In the genomic region with DNA sequence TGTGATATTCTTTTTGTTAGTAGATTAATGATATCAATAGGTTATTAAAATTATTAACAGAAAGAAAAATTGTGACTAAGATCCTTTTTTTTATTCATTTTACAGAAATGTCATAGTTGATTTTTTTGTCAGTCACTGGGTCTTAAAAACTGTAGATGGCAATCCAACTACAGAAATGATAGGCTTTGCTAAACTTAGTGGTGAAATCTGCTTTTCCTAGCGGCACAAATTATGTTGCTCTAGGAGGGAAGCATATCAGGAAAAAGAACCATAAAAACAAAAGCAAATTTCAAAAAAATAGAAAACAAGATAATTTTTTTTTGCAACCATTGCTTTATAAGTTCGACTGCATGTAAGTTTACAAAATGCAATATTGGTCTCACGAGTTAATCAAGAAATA, we compare ENCODE assay signal across 2 cellular contexts.
TF ChIP-seq lines count a peak whose summit lies in the region.

No MANE protein-coding gene starts in this region.

TF ChIP-seq in HepG2, 621 proteins besides CTCF, POLR2A, EP300 and RAD21 (continued from another document):
- TF ChIP-seq, protein P1, sequence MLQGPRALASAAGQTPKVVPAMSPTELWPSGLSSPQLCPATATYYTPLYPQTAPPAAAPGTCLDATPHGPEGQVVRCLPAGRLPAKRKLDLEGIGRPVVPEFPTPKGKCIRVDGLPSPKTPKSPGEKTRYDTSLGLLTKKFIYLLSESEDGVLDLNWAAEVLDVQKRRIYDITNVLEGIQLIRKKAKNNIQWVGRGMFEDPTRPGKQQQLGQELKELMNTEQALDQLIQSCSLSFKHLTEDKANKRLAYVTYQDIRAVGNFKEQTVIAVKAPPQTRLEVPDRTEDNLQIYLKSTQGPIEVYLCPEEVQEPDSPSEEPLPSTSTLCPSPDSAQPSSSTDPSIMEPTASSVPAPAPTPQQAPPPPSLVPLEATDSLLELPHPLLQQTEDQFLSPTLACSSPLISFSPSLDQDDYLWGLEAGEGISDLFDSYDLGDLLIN (CRISPR knock-in tag; IDR thresholded peaks at IDR 0.05; ENCODE audit: borderline replicate concordance), result no peak
- TF ChIP-seq, protein P2, sequence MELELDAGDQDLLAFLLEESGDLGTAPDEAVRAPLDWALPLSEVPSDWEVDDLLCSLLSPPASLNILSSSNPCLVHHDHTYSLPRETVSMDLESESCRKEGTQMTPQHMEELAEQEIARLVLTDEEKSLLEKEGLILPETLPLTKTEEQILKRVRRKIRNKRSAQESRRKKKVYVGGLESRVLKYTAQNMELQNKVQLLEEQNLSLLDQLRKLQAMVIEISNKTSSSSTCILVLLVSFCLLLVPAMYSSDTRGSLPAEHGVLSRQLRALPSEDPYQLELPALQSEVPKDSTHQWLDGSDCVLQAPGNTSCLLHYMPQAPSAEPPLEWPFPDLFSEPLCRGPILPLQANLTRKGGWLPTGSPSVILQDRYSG (CRISPR knock-in tag; IDR thresholded peaks at IDR 0.05), result no peak
- TF ChIP-seq MATR3 (CRISPR knock-in tag; IDR thresholded peaks at IDR 0.05) (no peak), RFXANK (CRISPR knock-in tag; IDR thresholded peaks at IDR 0.05) (no peak)
- TF ChIP-seq, protein P3, sequence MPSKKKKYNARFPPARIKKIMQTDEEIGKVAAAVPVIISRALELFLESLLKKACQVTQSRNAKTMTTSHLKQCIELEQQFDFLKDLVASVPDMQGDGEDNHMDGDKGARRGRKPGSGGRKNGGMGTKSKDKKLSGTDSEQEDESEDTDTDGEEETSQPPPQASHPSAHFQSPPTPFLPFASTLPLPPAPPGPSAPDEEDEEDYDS (CRISPR knock-in tag; IDR thresholded peaks at IDR 0.05), result no peak

TF ChIP-seq in neural cell, 6 proteins besides CTCF, POLR2A, EP300 and RAD21 (continued from another document):
- TF ChIP-seq, protein P4, sequence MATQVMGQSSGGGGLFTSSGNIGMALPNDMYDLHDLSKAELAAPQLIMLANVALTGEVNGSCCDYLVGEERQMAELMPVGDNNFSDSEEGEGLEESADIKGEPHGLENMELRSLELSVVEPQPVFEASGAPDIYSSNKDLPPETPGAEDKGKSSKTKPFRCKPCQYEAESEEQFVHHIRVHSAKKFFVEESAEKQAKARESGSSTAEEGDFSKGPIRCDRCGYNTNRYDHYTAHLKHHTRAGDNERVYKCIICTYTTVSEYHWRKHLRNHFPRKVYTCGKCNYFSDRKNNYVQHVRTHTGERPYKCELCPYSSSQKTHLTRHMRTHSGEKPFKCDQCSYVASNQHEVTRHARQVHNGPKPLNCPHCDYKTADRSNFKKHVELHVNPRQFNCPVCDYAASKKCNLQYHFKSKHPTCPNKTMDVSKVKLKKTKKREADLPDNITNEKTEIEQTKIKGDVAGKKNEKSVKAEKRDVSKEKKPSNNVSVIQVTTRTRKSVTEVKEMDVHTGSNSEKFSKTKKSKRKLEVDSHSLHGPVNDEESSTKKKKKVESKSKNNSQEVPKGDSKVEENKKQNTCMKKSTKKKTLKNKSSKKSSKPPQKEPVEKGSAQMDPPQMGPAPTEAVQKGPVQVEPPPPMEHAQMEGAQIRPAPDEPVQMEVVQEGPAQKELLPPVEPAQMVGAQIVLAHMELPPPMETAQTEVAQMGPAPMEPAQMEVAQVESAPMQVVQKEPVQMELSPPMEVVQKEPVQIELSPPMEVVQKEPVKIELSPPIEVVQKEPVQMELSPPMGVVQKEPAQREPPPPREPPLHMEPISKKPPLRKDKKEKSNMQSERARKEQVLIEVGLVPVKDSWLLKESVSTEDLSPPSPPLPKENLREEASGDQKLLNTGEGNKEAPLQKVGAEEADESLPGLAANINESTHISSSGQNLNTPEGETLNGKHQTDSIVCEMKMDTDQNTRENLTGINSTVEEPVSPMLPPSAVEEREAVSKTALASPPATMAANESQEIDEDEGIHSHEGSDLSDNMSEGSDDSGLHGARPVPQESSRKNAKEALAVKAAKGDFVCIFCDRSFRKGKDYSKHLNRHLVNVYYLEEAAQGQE (IDR thresholded peaks at IDR 0.05; ENCODE audit: borderline replicate concordance), result peak; percentile 57
- no peak for TF ChIP-seq POLR2AphosphoS5 (IDR thresholded peaks at IDR 0.05)
- peak; percentile 72 for TF ChIP-seq SMC3 (conservative IDR thresholded peaks at IDR 0.05; ENCODE audit: poor library complexity)
